ENCODE assay signal across 8 cellular contexts in the genomic region with DNA sequence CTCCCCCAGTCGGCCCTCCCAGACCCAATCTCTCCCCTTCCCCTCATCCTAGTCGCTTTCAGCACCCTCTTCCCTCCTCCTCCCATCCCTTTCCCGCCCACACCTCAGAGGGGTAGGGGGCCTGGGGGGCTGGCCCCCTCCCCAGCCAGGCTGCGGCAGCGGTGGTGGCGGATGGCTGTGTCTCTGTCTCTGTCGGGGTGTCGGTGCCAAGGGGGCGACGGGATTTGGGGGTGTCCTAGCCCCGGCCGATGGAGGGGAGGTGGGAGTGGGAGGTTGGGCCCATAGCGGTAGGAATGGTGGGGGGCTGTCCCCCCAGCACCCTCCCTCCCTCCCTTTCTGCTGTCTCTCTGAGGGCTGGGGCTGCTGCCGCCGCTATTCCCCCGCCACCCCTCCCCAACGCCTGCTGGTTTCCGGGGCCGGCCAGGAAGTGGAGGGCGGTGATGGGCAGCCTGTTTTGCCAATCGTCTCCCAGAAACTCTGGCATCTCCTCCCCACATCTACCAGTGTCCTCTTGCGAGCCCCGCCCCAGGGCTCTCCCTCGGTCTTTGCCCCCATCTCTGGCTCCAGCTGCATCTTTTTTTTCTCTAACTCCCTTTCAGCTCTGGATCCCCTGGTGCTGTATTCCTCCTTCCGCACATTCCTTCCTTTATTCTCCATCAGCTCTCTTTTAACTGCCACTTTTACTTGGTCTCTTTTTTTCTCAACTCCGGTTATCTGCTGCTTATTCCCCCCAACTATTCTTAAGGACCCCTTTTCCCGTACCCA. TPM values are rescaled to one million over a fixed set of nuclear protein-coding genes. Genes with fewer than 3 reads are reported as not detected.
DNase-seq lines count a peak whose midpoint lies in the region; ATAC-seq and TF ChIP-seq lines count a peak whose summit lies in the region.

A gene with protein sequence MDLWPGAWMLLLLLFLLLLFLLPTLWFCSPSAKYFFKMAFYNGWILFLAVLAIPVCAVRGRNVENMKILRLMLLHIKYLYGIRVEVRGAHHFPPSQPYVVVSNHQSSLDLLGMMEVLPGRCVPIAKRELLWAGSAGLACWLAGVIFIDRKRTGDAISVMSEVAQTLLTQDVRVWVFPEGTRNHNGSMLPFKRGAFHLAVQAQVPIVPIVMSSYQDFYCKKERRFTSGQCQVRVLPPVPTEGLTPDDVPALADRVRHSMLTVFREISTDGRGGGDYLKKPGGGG (minus strand): TSS at position 374 of the 765 bp plus-strand sequence. CDS start 4,588 bp downstream, outside the sequence.

- peak; percentile 46 for ATAC-seq in CD8-positive, alpha-beta T cell
- peak; percentile 41 for ATAC-seq in GM21447 (IDR thresholded peaks at IDR 0.05; ENCODE audit: unreplicated experiment)
- ATAC-seq in activated T-cell treated with anti-CD3 and anti-CD28 coated beads, Interleukin-2, amount 50 U/mL, for 4 hours: peak; percentile 53 to 59

- peak; percentile 26 to 71 for TF ChIP-seq POLR2A in Peyer's patch (IDR thresholded peaks at IDR 0.05)
- peak; percentile 79 for TF ChIP-seq POLR2A in erythroblast (IDR thresholded peaks at IDR 0.05; ENCODE audit: low read length)

- H3K27ac ChIP-seq in CD8-positive, alpha-beta T cell (ENCODE audit: low read depth, low read length): peak within 1 kb of the TSS; percentile 89
- H3K27ac ChIP-seq in Karpas-422 (ENCODE audit: low read length) (peak within 1 kb of the TSS; percentile 66), Peyer's patch (peak within 1 kb of the TSS; percentile 88 to 98 (median 94)), mucosa of rectum (ENCODE audit: low read depth in 2 of 2, low read length in 2 of 2) (peak within 1 kb of the TSS; percentile 98)

- CTCF ChIA-PET in CD8-positive, alpha-beta T cell (lab: Charles Lee): interaction anchor here (1.3 to 2.5 kb wide), 2 partner anchors 20 to 21 kb away, joined by 3 to 12 read pairs; no protein-coding TSS in a partner anchor

- H3K9ac ChIP-seq in Karpas-422 (ENCODE audit: low read length) (peak within 1 kb of the TSS; percentile 98), mucosa of rectum (ENCODE audit: low read depth in 1 of 2, low read length in 2 of 2) (peak within 1 kb of the TSS; percentile 89 to 94)

- H3K27me3 ChIP-seq in CD8-positive, alpha-beta T cell (ENCODE audit: insufficient read depth, low read length): no peaks in the 10 kb centered on the region
- H3K27me3 ChIP-seq in Karpas-422 (ENCODE audit: low read length): no peaks in the 10 kb centered on the region
- H3K27me3 ChIP-seq in Peyer's patch: no peaks in the 10 kb centered on the region
- no peaks in the 10 kb centered on the region for H3K27me3 ChIP-seq in mucosa of rectum (ENCODE audit: control insufficient read depth in 2 of 2, insufficient read depth in 2 of 2, low read length in 2 of 2)

- H3K4me3 ChIP-seq in CD8-positive, alpha-beta T cell (ENCODE audit: low read depth, low read length): peak within 1 kb of the TSS; percentile 71
- H3K4me3 ChIP-seq in Karpas-422 (ENCODE audit: low read length): peak within 1 kb of the TSS; percentile 94
- H3K4me3 ChIP-seq in Peyer's patch: peak within 1 kb of the TSS; percentile 50 to 95 (median 76)
- H3K4me3 ChIP-seq in mucosa of rectum (ENCODE audit: low read length in 2 of 2): peak within 1 kb of the TSS; percentile 91 to 97

- peak within 1 kb of the TSS; percentile 96 for H3K27ac Mint-ChIP-seq in CD8-positive, alpha-beta T cell

- no peaks in the 10 kb centered on the region for H4K20me1 ChIP-seq in Karpas-422 (ENCODE audit: insufficient read depth, low read depth, low read length)

- peak; percentile 93 to 98 (median 96) for DNase-seq in CD8-positive, alpha-beta T cell
- peak; percentile 98 for DNase-seq in Karpas-422
- peak; percentile 93 to 99 (median 97) for DNase-seq in Peyer's patch
- DNase-seq in activated T-cell treated with anti-CD3 and anti-CD28 coated beads, Interleukin-2, amount 50 U/mL, for 4 hours: peak; percentile 94
- DNase-seq in erythroblast (lab: John Stamatoyannopoulos, UW): peak; percentile 97 to 98
- peak; percentile 95 for DNase-seq in stimulated activated CD8-positive, alpha-beta memory T cell treated with anti-CD3 and anti-CD28 coated beads, Interleukin-4, amount 100 ng/mL, for 24 hours (ENCODE audit: low read depth)

- peaks cover 30% of the 10 kb centered on the region for H3K36me3 Mint-ChIP-seq in CD8-positive, alpha-beta T cell
- H3K36me3 Mint-ChIP-seq in activated T-cell treated with anti-CD3 and anti-CD28 coated beads, Interleukin-2, amount 50 U/mL, for 4 hours (ENCODE audit: insufficient read depth): peaks cover 13% of the 10 kb centered on the region

- peak within 1 kb of the TSS; percentile 93 for H3K4me3 Mint-ChIP-seq in CD8-positive, alpha-beta T cell
- H3K4me3 Mint-ChIP-seq in activated T-cell treated with anti-CD3 and anti-CD28 coated beads, Interleukin-2, amount 50 U/mL, for 4 hours: peak within 1 kb of the TSS; percentile 92

- H3K4me1 Mint-ChIP-seq in CD8-positive, alpha-beta T cell (ENCODE audit: low read depth): peaks cover 86% of the 10 kb centered on the region
- peaks cover 67% of the 10 kb centered on the region for H3K4me1 Mint-ChIP-seq in activated T-cell treated with anti-CD3 and anti-CD28 coated beads, Interleukin-2, amount 50 U/mL, for 4 hours (ENCODE audit: low read depth)

- H3K9me2 ChIP-seq in Karpas-422 (replicated peaks; ENCODE audit: insufficient read depth, low read length): no peaks in the 10 kb centered on the region

- no peaks in the 10 kb centered on the region for H3K27me3 Mint-ChIP-seq in CD8-positive, alpha-beta T cell (ENCODE audit: low read depth)
- no peaks in the 10 kb centered on the region for H3K27me3 Mint-ChIP-seq in activated T-cell treated with anti-CD3 and anti-CD28 coated beads, Interleukin-2, amount 50 U/mL, for 4 hours (ENCODE audit: low read depth)

- H3K4me2 ChIP-seq in Karpas-422 (ENCODE audit: low read depth, low read length, poor library complexity, severe bottlenecking): peak within 1 kb of the TSS; percentile 79

- intact Hi-C loops in CD8-positive, alpha-beta T cell (cut with DNase I, micrococcal nuclease): loop anchor here (1.0 to 10.0 kb wide), 12 partner anchors 19 to 1559 kb away; a partner anchor contains a TSS

- POLR2A ChIA-PET in CD8-positive, alpha-beta T cell (lab: Charles Lee): interaction anchor here (1.6 to 5.7 kb wide), 3 partner anchors 15 to 47 kb away, joined by 7 to 95 read pairs (median 21); a partner anchor contains a TSS

- H2AFZ ChIP-seq in Karpas-422 (ENCODE audit: low read length): no peak within 1 kb of the TSS

- H3K9me3 Mint-ChIP-seq in CD8-positive, alpha-beta T cell: no peaks in the 10 kb centered on the region
- H3K9me3 Mint-ChIP-seq in activated T-cell treated with anti-CD3 and anti-CD28 coated beads, Interleukin-2, amount 50 U/mL, for 4 hours: no peaks in the 10 kb centered on the region

- TF ChIP-seq CTCF in CD8-positive, alpha-beta T cell (IDR thresholded peaks at IDR 0.05): no peak
- TF ChIP-seq CTCF in Peyer's patch (IDR thresholded peaks at IDR 0.05): no peak

- peaks cover 3% of the 10 kb centered on the region for H3K36me3 ChIP-seq in CD8-positive, alpha-beta T cell (ENCODE audit: insufficient read depth, low read length)
- no peaks in the 10 kb centered on the region; the same call in 1 of the 2 replicates for H3K36me3 ChIP-seq in Karpas-422 (ENCODE audit: insufficient read depth, low read length)
- peaks cover 0 to 17% (median 0%) of the 10 kb centered on the region in 3 donors for H3K36me3 ChIP-seq in Peyer's patch
- H3K36me3 ChIP-seq in mucosa of rectum (ENCODE audit: control insufficient read depth in 2 of 2, insufficient read depth in 2 of 2, low read length in 2 of 2): peaks cover 0 to 12% of the 10 kb centered on the region in 2 donors

- H3K9me3 ChIP-seq in CD8-positive, alpha-beta T cell (ENCODE audit: low read length): no peaks in the 10 kb centered on the region
- H3K9me3 ChIP-seq in Karpas-422 (ENCODE audit: low read length) (no peaks in the 10 kb centered on the region), Peyer's patch (no peaks in the 10 kb centered on the region), mucosa of rectum (ENCODE audit: control insufficient read depth in 2 of 2, low read length in 2 of 2) (no peaks in the 10 kb centered on the region)

- peaks cover 55% of the 10 kb centered on the region for H3K4me1 ChIP-seq in CD8-positive, alpha-beta T cell (ENCODE audit: insufficient read depth, low read length)
- H3K4me1 ChIP-seq in Karpas-422 (ENCODE audit: low read length): peaks cover 51% of the 10 kb centered on the region
- peaks cover 0 to 37% (median 13%) of the 10 kb centered on the region in 4 donors for H3K4me1 ChIP-seq in Peyer's patch
- H3K4me1 ChIP-seq in mucosa of rectum (ENCODE audit: control insufficient read depth in 2 of 2, insufficient read depth in 2 of 2, low read length in 2 of 2): peaks cover 32 to 40% of the 10 kb centered on the region in 2 donors

- peaks cover 61% of the 10 kb centered on the region for H3K79me2 ChIP-seq in Karpas-422 (ENCODE audit: low read length)

RNA-seq across cellular contexts. Expression of the gene that starts here (rescaled TPM):
- 10 to 100 TPM; 12.4 to 13.7 TPM for total RNA-seq in CD8-positive, alpha-beta T cell
- total RNA-seq in Karpas-422 (2014; rRNA removed; shearing (Covaris generic); ENCODE audit: low replicate concordance): 54.8 and 74.5 TPM in 2 replicates
- 100 to 1,000 TPM in 1 of 4 donors, 10 to 100 TPM in 3; 28.9 to 140 (median 90.7) TPM for total RNA-seq in Peyer's patch
- 10 to 100 TPM; 27.3 to 28.2 (median 28.1) TPM for total RNA-seq in activated T-cell treated with anti-CD3 and anti-CD28 coated beads, Interleukin-2, amount 50 U/mL, for 4 hours

Comparison
In these comparisons a context has a peak if more than half of its experiments do, and no peak if none do; other contexts are left out.
1. Peak in every context shown above with its lines: DNase-seq, ATAC-seq, H3K4me3 ChIP-seq and H3K27ac ChIP-seq.